ENCODE assay signal across 11 cellular contexts in the genomic region with DNA sequence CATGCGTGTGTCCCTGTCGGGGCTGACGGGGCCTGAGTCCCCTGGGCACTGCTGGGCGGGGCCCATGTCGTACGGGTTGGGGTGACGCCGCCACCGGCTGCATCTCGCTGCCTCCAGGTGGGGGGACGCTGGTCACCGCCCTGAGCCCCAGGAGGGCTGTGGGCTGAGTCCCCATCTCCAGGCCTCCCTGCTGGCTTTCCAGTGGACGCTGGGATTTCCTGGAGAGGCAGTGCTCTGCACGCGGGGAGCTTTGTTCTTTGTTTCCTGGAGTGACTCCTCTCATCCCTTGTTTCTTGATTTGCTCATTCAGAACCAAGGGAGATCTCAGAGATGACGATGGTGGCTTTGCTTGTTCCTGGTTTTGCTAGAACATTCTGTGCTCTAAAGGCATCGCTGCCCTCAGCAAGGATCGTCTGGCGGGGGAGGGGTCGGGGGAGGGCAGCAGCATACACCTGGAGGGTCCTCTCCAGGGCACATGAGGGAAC. TPM values are rescaled to one million over a fixed set of nuclear protein-coding genes. Genes with fewer than 3 reads are reported as not detected.
DNase-seq lines count a peak whose midpoint lies in the region; FAIRE-seq and TF ChIP-seq lines count a peak whose summit lies in the region.
"Had no signal": no experiment of that assay in that cellular context is flagged by ENCODE, and none has a peak within 500 bp of the region (broad histone marks: within the 10 kb centered on the region; RNA-seq: fewer than 3 reads in every experiment).

No MANE protein-coding gene starts in this region.

- in situ Hi-C loops in GM13977 (cut with MboI; ENCODE audit: low pct_unique_long_range_greater_than_20kb, low sequenced_read_pairs, unreplicated experiment), result no loop called here

- no peaks in the 10 kb centered on the region for H3K9me3 ChIP-seq in SK-N-MC (ENCODE audit: low read depth, low read length)

- peaks cover 17% of the 10 kb centered on the region for H3K9me3 Mint-ChIP-seq in glutamatergic neuron (ENCODE audit: unreplicated experiment)
- H3K9me3 Mint-ChIP-seq: activated T-cell treated with anti-CD3 and anti-CD28 coated beads, Interleukin-2, amount 50 U/mL, for 4 hours; T-cell had no signal

- TF ChIP-seq POLR2A in GM12892 (IDR thresholded peaks at IDR 0.05; ENCODE audit: low read depth, low read length), result no peak

- H3K36me3 Mint-ChIP-seq in glutamatergic neuron (ENCODE audit: unreplicated experiment), result peaks cover 4% of the 10 kb centered on the region

- TF ChIP-seq CTCF in GM13977 (IDR thresholded peaks at IDR 0.05; ENCODE audit: extremely low read depth, insufficient read depth, missing control alignments) (no peak), glutamatergic neuron (IDR thresholded peaks at IDR 0.05; ENCODE audit: partially characterized antibody, unreplicated experiment) (no peak)

- H3K36me3 ChIP-seq in SK-N-MC (ENCODE audit: insufficient read depth, low read length), result peaks cover 4% of the 10 kb centered on the region; the same call in 1 of the 2 replicates

- no peak overlapping the region for H3K9ac ChIP-seq in SK-N-MC (ENCODE audit: insufficient read length)

- DNase-seq in GM13977 (ENCODE audit: low spot score), result peak; percentile 33
- DNase-seq in SK-N-MC (ENCODE audit: low read depth, low spot score), result no peak
- DNase-seq in glutamatergic neuron, result no peak
- DNase-seq in GM12892 (ENCODE audit: insufficient read length), result no peak
- no peak for DNase-seq in NCI-H524 (lab: John Stamatoyannopoulos, UW)
- no peak for DNase-seq in NCI-H1694 treated with DMSO at 0.1 percent for 48 hours (lab: John Stamatoyannopoulos, UW)
- no peak for DNase-seq in NK-92 treated with Interleukin-12 subunit alpha and Interleukin-12 subunit beta, amount 100 ng/mL, for 24 hours (lab: John Stamatoyannopoulos, UW)
- DNase-seq: activated T-cell treated with anti-CD3 and anti-CD28 coated beads, Interleukin-2, amount 50 U/mL, for 4 hours; NCI-H345; T-cell had no signal

- H3K4me3 ChIP-seq in SK-N-MC (no peak overlapping the region), skin epidermis (no peak overlapping the region)

- peaks cover 9% of the 10 kb centered on the region for H3K27me3 Mint-ChIP-seq in glutamatergic neuron (ENCODE audit: unreplicated experiment)
- H3K27me3 Mint-ChIP-seq: T-cell had no signal

- peak overlapping the region; percentile 56 for H3K4me3 Mint-ChIP-seq in glutamatergic neuron (ENCODE audit: unreplicated experiment)
- H3K4me3 Mint-ChIP-seq: activated T-cell treated with anti-CD3 and anti-CD28 coated beads, Interleukin-2, amount 50 U/mL, for 4 hours; T-cell had no signal

- H3K27ac ChIP-seq in SK-N-MC, result peak overlapping the region; percentile 74
- peak overlapping the region in 17 of 21 experiments; percentile 11 to 91 (median 58) for H3K27ac ChIP-seq in skin epidermis

- peak overlapping the region; percentile 87 for H3K27ac Mint-ChIP-seq in glutamatergic neuron (ENCODE audit: unreplicated experiment)

- peaks cover 42% of the 10 kb centered on the region for H3K4me1 Mint-ChIP-seq in glutamatergic neuron (ENCODE audit: low read depth, unreplicated experiment)

- FAIRE-seq in GM12892 (lab: Jason Lieb, UNC), result no peak

RNA-seq across cellular contexts. Expression of gene PWWP2B, which starts 21.0 kb away (rescaled TPM):
- 49.4 TPM for total RNA-seq in glutamatergic neuron (ENCODE audit: unreplicated experiment)
- polyA plus RNA-seq in GM12892 (2012; ENCODE audit: missing spikeins), result not detected
